Comparison of ENCODE assay signal across 9 cellular contexts in genomic region chr1:50978852-50979781, GRCh38. TPM values are rescaled to one million over a fixed set of nuclear protein-coding genes. Genes with fewer than 3 reads are reported as not detected.
DNase-seq lines count a peak whose midpoint lies in the region; ATAC-seq and TF ChIP-seq lines count a peak whose summit lies in the region.
"Had no signal": no experiment of that assay in that cellular context is flagged by ENCODE, and none has a peak within 500 bp of the region (broad histone marks: within the 10 kb centered on the region; RNA-seq: fewer than 3 reads in every experiment).

No MANE protein-coding gene starts in this region.

- H3K4me2 ChIP-seq in smooth muscle cell: no peak overlapping the region

- peak overlapping the region; percentile 58 for H3K27ac Mint-ChIP-seq in activated CD4-positive, alpha-beta memory T cell treated with anti-CD3 and anti-CD28 coated beads, Interleukin-2, amount 10 ng/mL, durations not matched to agents 7 days and 5 days

- peaks cover 10% of the 10 kb centered on the region for H3K4me1 ChIP-seq in smooth muscle cell (ENCODE audit: low read depth)

- H3K27me3 ChIP-seq in smooth muscle cell (ENCODE audit: low read depth): peaks cover 100% of the 10 kb centered on the region

- 12% methylated on average over 10 of the region's 10 CpGs for WGBS in smooth muscle cell (ENCODE audit: low lambda C conversion rate)

- intact Hi-C loops in left ventricle myocardium superior (cut with micrococcal nuclease): no loop called here

- POLR2A ChIA-PET in activated CD4-positive, alpha-beta memory T cell treated with anti-CD3 and anti-CD28 coated beads, Interleukin-2, amount 10 ng/mL, durations not matched to agents 7 days and 5 days (lab: Charles Lee): interaction anchor here (1.0 to 4.5 kb wide), 4 partner anchors 9 to 122 kb away, joined by 3 to 125 read pairs (median 29); partner anchors contain the start of genes CDKN2C and FAF1

- no peaks in the 10 kb centered on the region for H4K20me1 ChIP-seq in smooth muscle cell (ENCODE audit: low read depth)

- no peaks in the 10 kb centered on the region for H3K9me3 ChIP-seq in smooth muscle cell (replicated peaks; ENCODE audit: low read depth)
- H3K9me3 ChIP-seq: BLaER1 treated with 17β-estradiol and CSF1 and Interleukin-3, amounts not matched to agents 10 nM and 100 nM had no signal

- CTCF ChIA-PET in activated CD4-positive, alpha-beta memory T cell treated with anti-CD3 and anti-CD28 coated beads, Interleukin-2, amount 10 ng/mL, durations not matched to agents 7 days and 5 days (lab: Charles Lee): interaction anchor here (1.2 to 3.6 kb wide), 2 partner anchors 10 to 213 kb away, joined by 3 to 25 read pairs; partner anchors contain the start of gene CDKN2C

- H3K4me3 Mint-ChIP-seq in activated CD4-positive, alpha-beta memory T cell treated with anti-CD3 and anti-CD28 coated beads, Interleukin-2, amount 10 ng/mL, durations not matched to agents 7 days and 5 days: peak overlapping the region; percentile 76

- H3K9me3 Mint-ChIP-seq in activated CD4-positive, alpha-beta memory T cell treated with anti-CD3 and anti-CD28 coated beads, Interleukin-2, amount 10 ng/mL, durations not matched to agents 7 days and 5 days: no peaks in the 10 kb centered on the region

- no peak overlapping the region for H3K27ac ChIP-seq in smooth muscle cell (ENCODE audit: low read depth)
- H3K27ac ChIP-seq: BLaER1 treated with 17β-estradiol and CSF1 and Interleukin-3, amounts not matched to agents 10 nM and 100 nM had no signal

- peak; percentile 29 for ATAC-seq in left ventricle myocardium superior

- H2AFZ ChIP-seq in smooth muscle cell (ENCODE audit: low read depth): no peak overlapping the region

- no peaks in the 10 kb centered on the region for H3K79me2 ChIP-seq in smooth muscle cell (ENCODE audit: low read depth)

- no peak for TF ChIP-seq CTCF in smooth muscle cell (IDR thresholded peaks at IDR 0.05; ENCODE audit: borderline replicate concordance, insufficient read depth, poor library complexity, severe bottlenecking)

- peaks cover 26% of the 10 kb centered on the region for H3K4me1 Mint-ChIP-seq in activated CD4-positive, alpha-beta memory T cell treated with anti-CD3 and anti-CD28 coated beads, Interleukin-2, amount 10 ng/mL, durations not matched to agents 7 days and 5 days

- H3K9ac ChIP-seq in smooth muscle cell (ENCODE audit: low read depth): no peak overlapping the region

- peak; percentile 41 to 64 for DNase-seq in NCI-H187 (lab: John Stamatoyannopoulos, UW)
- no peak for DNase-seq in NCI-H187 treated with DMSO at 0.1 percent for 48 hours (lab: John Stamatoyannopoulos, UW)
- peak; percentile 73 to 86 for DNase-seq in NCI-H2081 (lab: John Stamatoyannopoulos, UW)
- no peak for DNase-seq in activated CD4-positive, alpha-beta memory T cell treated with anti-CD3 and anti-CD28 coated beads, Interleukin-2, amount 10 ng/mL, durations not matched to agents 7 days and 5 days
- DNase-seq in left ventricle myocardium superior: no peak
- DNase-seq in smooth muscle cell (lab: John Stamatoyannopoulos, UW; ENCODE audit: unreplicated experiment): no peak
- no peak for DNase-seq in NCI-H1048 (lab: John Stamatoyannopoulos, UW)
- no peak for DNase-seq in hepatic stellate cell (ENCODE audit: low spot score)

- peaks cover 59% of the 10 kb centered on the region for H3K27me3 Mint-ChIP-seq in activated CD4-positive, alpha-beta memory T cell treated with anti-CD3 and anti-CD28 coated beads, Interleukin-2, amount 10 ng/mL, durations not matched to agents 7 days and 5 days

- H3F3A ChIP-seq in smooth muscle cell (ENCODE audit: low read depth): no peaks in the 10 kb centered on the region

- H3K4me3 ChIP-seq in smooth muscle cell: peak overlapping the region; percentile 59

- no peaks in the 10 kb centered on the region for H3K36me3 ChIP-seq in smooth muscle cell (ENCODE audit: low read depth)
- H3K36me3 ChIP-seq: BLaER1 treated with 17β-estradiol and CSF1 and Interleukin-3, amounts not matched to agents 10 nM and 100 nM had no signal

- H3K36me3 Mint-ChIP-seq in activated CD4-positive, alpha-beta memory T cell treated with anti-CD3 and anti-CD28 coated beads, Interleukin-2, amount 10 ng/mL, durations not matched to agents 7 days and 5 days (ENCODE audit: low read depth): peaks cover 19% of the 10 kb centered on the region

RNA-seq across cellular contexts. Expression of gene CDKN2C, which starts 9.1 kb away (rescaled TPM):
- 10 to 100 TPM; 53.1 to 56.1 TPM for total RNA-seq in activated CD4-positive, alpha-beta memory T cell treated with anti-CD3 and anti-CD28 coated beads, Interleukin-2, amount 10 ng/mL, durations not matched to agents 7 days and 5 days
- 16.9 TPM for total RNA-seq in left ventricle myocardium superior
- total RNA-seq in smooth muscle cell: 1.3 and 4.3 TPM in 2 replicates
- polyA plus RNA-seq in smooth muscle cell: 1.6 and 3.2 TPM in 2 replicates

RNA-seq across cellular contexts. Expression of gene FAF1, which starts 19.1 kb away (rescaled TPM):
- 10 to 100 TPM; 71.3 to 75.1 TPM for total RNA-seq in activated CD4-positive, alpha-beta memory T cell treated with anti-CD3 and anti-CD28 coated beads, Interleukin-2, amount 10 ng/mL, durations not matched to agents 7 days and 5 days
- 99.2 TPM for total RNA-seq in left ventricle myocardium superior
- 37.7 and 51.5 TPM in 2 replicates for total RNA-seq in smooth muscle cell
- 51.3 and 51.6 TPM in 2 replicates for polyA plus RNA-seq in smooth muscle cell

Comparison
In these comparisons a context has a peak if more than half of its experiments do, and no peak if none do; other contexts are left out.
1. DNase-seq: peak in NCI-H187 (2 of 2) and NCI-H2081 (2 of 2); none in NCI-H187 treated with DMSO at 0.1 percent for 48 hours (single experiment), activated CD4-positive, alpha-beta memory T cell treated with anti-CD3 and anti-CD28 coated beads, Interleukin-2, amount 10 ng/mL, durations not matched to agents 7 days and 5 days (single experiment), left ventricle myocardium superior (single experiment), smooth muscle cell (single experiment), NCI-H1048 (single experiment) and hepatic stellate cell (single experiment).